17 cellular contexts compared by ENCODE assay signal in genomic region chr6:34684364-34684763, GRCh38. TPM values are rescaled to one million over a fixed set of nuclear protein-coding genes. Genes with fewer than 3 reads are reported as not detected.
DNase-seq lines count a peak whose midpoint lies in the region; ATAC-seq and TF ChIP-seq lines count a peak whose summit lies in the region.
"Had no signal": no experiment of that assay in that cellular context is flagged by ENCODE, and none has a peak within 500 bp of the region (broad histone marks: within the 10 kb centered on the region; RNA-seq: fewer than 3 reads in every experiment).

No MANE protein-coding gene starts in this region.

- no peak for ATAC-seq in activated T-helper 17 cell treated with anti-CD3 and anti-CD28 coated beads, Interleukin-2, amount 50 U/mL, for 72 hours (replicated peaks)
- no peak for ATAC-seq in naive thymus-derived CD4-positive, alpha-beta T cell
- ATAC-seq in activated CD8-positive, alpha-beta memory T cell treated with anti-CD3 and anti-CD28 coated beads, Interleukin-2, amount 10 ng/mL, durations not matched to agents 7 days and 5 days: no peak
- no peak for ATAC-seq in GM19035 (IDR thresholded peaks at IDR 0.05; ENCODE audit: unreplicated experiment)

- H3K36me3 Mint-ChIP-seq in CD4-positive, alpha-beta memory T cell: peaks cover 8 to 10% of the 10 kb centered on the region in 2 donors
- H3K36me3 Mint-ChIP-seq in activated T-helper 17 cell treated with anti-CD3 and anti-CD28 coated beads, Interleukin-2, amount 50 U/mL, for 72 hours (ENCODE audit: low read depth): peaks cover 16% of the 10 kb centered on the region
- peaks cover 0 to 18% (median 15%) of the 10 kb centered on the region in 5 donors for H3K36me3 Mint-ChIP-seq in naive thymus-derived CD4-positive, alpha-beta T cell
- peaks cover 20% of the 10 kb centered on the region for H3K36me3 Mint-ChIP-seq in activated CD8-positive, alpha-beta memory T cell treated with anti-CD3 and anti-CD28 coated beads, Interleukin-2, amount 10 ng/mL, durations not matched to agents 7 days and 5 days

- no peak overlapping the region for H3K4me3 Mint-ChIP-seq in CD4-positive, alpha-beta memory T cell
- no peak overlapping the region for H3K4me3 Mint-ChIP-seq in activated T-helper 17 cell treated with anti-CD3 and anti-CD28 coated beads, Interleukin-2, amount 50 U/mL, for 72 hours
- H3K4me3 Mint-ChIP-seq in naive thymus-derived CD4-positive, alpha-beta T cell: no peak overlapping the region
- no peak overlapping the region for H3K4me3 Mint-ChIP-seq in activated CD8-positive, alpha-beta memory T cell treated with anti-CD3 and anti-CD28 coated beads, Interleukin-2, amount 10 ng/mL, durations not matched to agents 7 days and 5 days

- DNase-seq in CD4-positive, alpha-beta memory T cell: no peak
- DNase-seq in naive thymus-derived CD4-positive, alpha-beta T cell: no peak
- DNase-seq in activated CD8-positive, alpha-beta memory T cell treated with anti-CD3 and anti-CD28 coated beads, Interleukin-2, amount 10 ng/mL, durations not matched to agents 7 days and 5 days: no peak
- DNase-seq in cortex of kidney (lab: John Stamatoyannopoulos, UW) (no peak), T-helper 1 cell (no peak)
- DNase-seq: H7, MV-4-11, NCI-H1417 treated with DMSO at 0.1 percent for 48 hours, NCI-H2029, NCI-H2171 treated with DMSO at 0.1 percent for 48 hours, NCI-H748 treated with DMSO at 0.1 percent for 48 hours, Right ventricle myocardium superior had no signal

- no peaks in the 10 kb centered on the region for H3K27me3 ChIP-seq in CD4-positive, alpha-beta memory T cell (ENCODE audit: insufficient read depth, low read length)
- no peaks in the 10 kb centered on the region for H3K27me3 ChIP-seq in naive thymus-derived CD4-positive, alpha-beta T cell (ENCODE audit: control insufficient read depth in 2 of 2, insufficient read depth in 2 of 2, low read length in 2 of 2)

- no peak for TF ChIP-seq CTCF in HEK293 (tag by site-specific recombination; IDR thresholded peaks at IDR 0.05)

- no peak overlapping the region for H3K27ac ChIP-seq in CD4-positive, alpha-beta memory T cell (ENCODE audit: low read depth, low read length)
- H3K27ac ChIP-seq in HEK293 (ENCODE audit: extremely low read depth, low read depth, low read length): no peak overlapping the region
- H3K27ac ChIP-seq in naive thymus-derived CD4-positive, alpha-beta T cell (ENCODE audit: low read depth, low read length): no peak overlapping the region
- H3K27ac ChIP-seq: HL-60 had no signal

- H3K4me1 ChIP-seq in CD4-positive, alpha-beta memory T cell (ENCODE audit: insufficient read depth, low read length): peaks cover 26% of the 10 kb centered on the region
- peaks cover 15% of the 10 kb centered on the region for H3K4me1 ChIP-seq in HEK293 (ENCODE audit: control insufficient read depth, insufficient read depth, low read length)
- no peaks in the 10 kb centered on the region for H3K4me1 ChIP-seq in naive thymus-derived CD4-positive, alpha-beta T cell (ENCODE audit: control insufficient read depth in 2 of 2, insufficient read depth in 2 of 2, low read length in 2 of 2)

- H3K4me1 Mint-ChIP-seq in CD4-positive, alpha-beta memory T cell: peaks cover 32 to 63% (median 39%) of the 10 kb centered on the region in 4 donors
- H3K4me1 Mint-ChIP-seq in activated T-helper 17 cell treated with anti-CD3 and anti-CD28 coated beads, Interleukin-2, amount 50 U/mL, for 72 hours: peaks cover 27% of the 10 kb centered on the region
- peaks cover 34 to 62% (median 54%) of the 10 kb centered on the region in 7 donors for H3K4me1 Mint-ChIP-seq in naive thymus-derived CD4-positive, alpha-beta T cell
- peaks cover 37% of the 10 kb centered on the region for H3K4me1 Mint-ChIP-seq in activated CD8-positive, alpha-beta memory T cell treated with anti-CD3 and anti-CD28 coated beads, Interleukin-2, amount 10 ng/mL, durations not matched to agents 7 days and 5 days

- H3K27me3 Mint-ChIP-seq in CD4-positive, alpha-beta memory T cell: no peaks in the 10 kb centered on the region
- no peaks in the 10 kb centered on the region for H3K27me3 Mint-ChIP-seq in activated T-helper 17 cell treated with anti-CD3 and anti-CD28 coated beads, Interleukin-2, amount 50 U/mL, for 72 hours
- no peaks in the 10 kb centered on the region for H3K27me3 Mint-ChIP-seq in naive thymus-derived CD4-positive, alpha-beta T cell
- no peaks in the 10 kb centered on the region for H3K27me3 Mint-ChIP-seq in activated CD8-positive, alpha-beta memory T cell treated with anti-CD3 and anti-CD28 coated beads, Interleukin-2, amount 10 ng/mL, durations not matched to agents 7 days and 5 days

- intact Hi-C loops in CD4-positive, alpha-beta memory T cell (cut with micrococcal nuclease): no loop called here
- intact Hi-C loops in naive thymus-derived CD4-positive, alpha-beta T cell (cut with micrococcal nuclease): no loop called here

- H3K36me3 ChIP-seq in CD4-positive, alpha-beta memory T cell (ENCODE audit: insufficient read depth, low read length): no peaks in the 10 kb centered on the region
- H3K36me3 ChIP-seq in HEK293 (ENCODE audit: control insufficient read depth in 2 of 2, insufficient read depth in 1 of 2, low read length in 2 of 2): peaks cover 2 to 8% of the 10 kb centered on the region in 2 experiments; a peak in 2 of 3 replicates
- no peaks in the 10 kb centered on the region for H3K36me3 ChIP-seq in naive thymus-derived CD4-positive, alpha-beta T cell (ENCODE audit: control insufficient read depth in 2 of 3, insufficient read depth in 3 of 3, low read length in 3 of 3)

- POLR2A ChIA-PET in CD4-positive, alpha-beta memory T cell (lab: Charles Lee; ENCODE audit: partially characterized antibody): interaction anchor here (2.5 kb wide), 1 partner anchor 11 kb away, joined by 13 read pairs; no protein-coding TSS in a partner anchor
- POLR2A ChIA-PET in HEK293 (lab: Yijun Ruan, JAX): no interaction called here
- POLR2A ChIA-PET in naive thymus-derived CD4-positive, alpha-beta T cell (lab: Charles Lee): no interaction called here

- CTCF ChIA-PET in CD4-positive, alpha-beta memory T cell (lab: Charles Lee; ENCODE audit: partially characterized antibody): interaction anchor here (1.5 kb wide), 1 partner anchor 27 kb away, joined by 3 read pairs; no protein-coding TSS in a partner anchor
- CTCF ChIA-PET in HEK293 (lab: Yijun Ruan, JAX): interaction anchor here (0.6 to 1.1 kb wide), 3 partner anchors 69 to 556 kb away, joined by 3 to 4 read pairs (median 3); no protein-coding TSS in a partner anchor
- CTCF ChIA-PET in naive thymus-derived CD4-positive, alpha-beta T cell (lab: Charles Lee): no interaction called here
- CTCF ChIA-PET in activated CD8-positive, alpha-beta memory T cell treated with anti-CD3 and anti-CD28 coated beads, Interleukin-2, amount 10 ng/mL, durations not matched to agents 7 days and 5 days (lab: Charles Lee): no interaction called here

- H3K9me3 ChIP-seq in CD4-positive, alpha-beta memory T cell (ENCODE audit: control insufficient read depth in 1 of 2, low read length in 2 of 2): no peaks in the 10 kb centered on the region
- H3K9me3 ChIP-seq in HEK293 (ENCODE audit: control insufficient read depth, insufficient read depth, low read depth, low read length): no peaks in the 10 kb centered on the region
- H3K9me3 ChIP-seq in naive thymus-derived CD4-positive, alpha-beta T cell (ENCODE audit: control insufficient read depth in 2 of 3, low read length in 3 of 3): no peaks in the 10 kb centered on the region

- H3K9me3 Mint-ChIP-seq in CD4-positive, alpha-beta memory T cell: no peaks in the 10 kb centered on the region
- no peaks in the 10 kb centered on the region for H3K9me3 Mint-ChIP-seq in activated T-helper 17 cell treated with anti-CD3 and anti-CD28 coated beads, Interleukin-2, amount 50 U/mL, for 72 hours
- H3K9me3 Mint-ChIP-seq in naive thymus-derived CD4-positive, alpha-beta T cell: peaks cover 0 to 2% (median 0%) of the 10 kb centered on the region in 11 donors
- no peaks in the 10 kb centered on the region for H3K9me3 Mint-ChIP-seq in activated CD8-positive, alpha-beta memory T cell treated with anti-CD3 and anti-CD28 coated beads, Interleukin-2, amount 10 ng/mL, durations not matched to agents 7 days and 5 days (ENCODE audit: low read depth)

- H3K4me3 ChIP-seq in CD4-positive, alpha-beta memory T cell (ENCODE audit: low read length in 2 of 2): no peak overlapping the region
- H3K4me3 ChIP-seq in HEK293 (ENCODE audit: low read depth, low read length): no peak overlapping the region
- no peak overlapping the region for H3K4me3 ChIP-seq in naive thymus-derived CD4-positive, alpha-beta T cell (ENCODE audit: low read length)
- H3K4me3 ChIP-seq: SK-N-MC had no signal

- H3K27ac Mint-ChIP-seq in CD4-positive, alpha-beta memory T cell: peak overlapping the region in 5 of 7 donors; percentile 35 to 69 (median 63)
- peak overlapping the region; percentile 39 for H3K27ac Mint-ChIP-seq in activated T-helper 17 cell treated with anti-CD3 and anti-CD28 coated beads, Interleukin-2, amount 50 U/mL, for 72 hours
- peak overlapping the region in 6 of 9 donors; percentile 1 to 59 (median 26) for H3K27ac Mint-ChIP-seq in naive thymus-derived CD4-positive, alpha-beta T cell
- H3K27ac Mint-ChIP-seq in activated CD8-positive, alpha-beta memory T cell treated with anti-CD3 and anti-CD28 coated beads, Interleukin-2, amount 10 ng/mL, durations not matched to agents 7 days and 5 days: no peak overlapping the region

TF ChIP-seq in HEK293, 187 proteins besides CTCF, POLR2A, EP300 and RAD21:
- TF ChIP-seq ZSCAN16 (tag by site-specific recombination; IDR thresholded peaks at IDR 0.05) (peak; percentile 90), ZNF596 (tag by site-specific recombination; IDR thresholded peaks at IDR 0.05) (no peak), ZNF664 (tag by site-specific recombination; IDR thresholded peaks at IDR 0.05) (peak; percentile 65; the same call in 1 of the 2 replicates)

RNA-seq across cellular contexts. Expression of gene ILRUN, which starts 12.2 kb away (rescaled TPM):
- total RNA-seq in CD4-positive, alpha-beta memory T cell: 10 to 100 TPM; 68.6 to 70.7 TPM
- polyA plus RNA-seq in CD4-positive, alpha-beta memory T cell: 10 to 100 TPM; 14.8 to 15.1 TPM
- total RNA-seq in activated T-helper 17 cell treated with anti-CD3 and anti-CD28 coated beads, Interleukin-2, amount 50 U/mL, for 72 hours: 10 to 100 TPM; 58.2 to 65.8 TPM
- 10 to 100 TPM; 45.2 to 74.6 (median 53.7) TPM for total RNA-seq in naive thymus-derived CD4-positive, alpha-beta T cell
- polyA plus RNA-seq in naive thymus-derived CD4-positive, alpha-beta T cell: 1 to 10 TPM; 8.8 to 8.9 TPM
- total RNA-seq in activated CD8-positive, alpha-beta memory T cell treated with anti-CD3 and anti-CD28 coated beads, Interleukin-2, amount 10 ng/mL, durations not matched to agents 7 days and 5 days: 10 to 100 TPM; 73.7 to 79.8 TPM

Comparison
In these comparisons a context has a peak if more than half of its experiments do, and no peak if none do; other contexts are left out.
1. CTCF ChIA-PET loops: an anchor here in CD4-positive, alpha-beta memory T cell (1.5 kb wide) and HEK293 (0.6 to 1.1 kb wide); none called in naive thymus-derived CD4-positive, alpha-beta T cell and activated CD8-positive, alpha-beta memory T cell treated with anti-CD3 and anti-CD28 coated beads, Interleukin-2, amount 10 ng/mL, durations not matched to agents 7 days and 5 days.